In the genomic region with DNA sequence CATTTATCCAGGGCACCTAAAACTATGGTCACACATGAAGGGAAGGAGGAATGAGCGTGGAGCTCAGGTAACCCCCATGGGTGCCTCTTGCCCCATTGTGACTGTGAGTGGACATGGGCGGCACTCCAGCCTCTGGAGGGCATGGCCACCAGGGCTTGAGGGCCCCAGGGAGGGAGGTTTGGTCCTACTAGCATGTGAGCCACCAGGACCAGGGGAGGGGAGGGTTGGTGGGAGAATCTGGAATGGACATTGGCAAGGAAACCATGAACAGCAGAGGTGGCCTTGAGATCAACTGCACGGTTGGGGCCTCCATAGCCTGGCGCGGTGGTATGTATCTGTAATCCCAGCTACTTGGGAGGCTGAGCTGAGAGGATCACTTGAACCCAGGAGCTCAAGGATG, we compare ENCODE assay signal across 19 cellular contexts.
DNase-seq lines count a peak whose midpoint lies in the region; ATAC-seq and TF ChIP-seq lines count a peak whose summit lies in the region.
"Had no signal": no experiment of that assay in that cellular context is flagged by ENCODE, and none has a peak within 500 bp of the region (broad histone marks: within the 10 kb centered on the region; RNA-seq: fewer than 3 reads in every experiment).

No MANE protein-coding gene starts in this region.

- H3K27ac ChIP-seq in esophagus muscularis mucosa (replicated peaks in 1 of 4) = no peak overlapping the region
- H3K27ac ChIP-seq: 22Rv1; A549; BLaER1 treated with 17β-estradiol and CSF1 and Interleukin-3, amounts not matched to agents 10 nM and 100 nM; C4-2B had no signal

- H3K4me3 ChIP-seq in H7 (ENCODE audit: insufficient read depth, low read depth, low read length) = no peak overlapping the region
- no peak overlapping the region for H3K4me3 ChIP-seq in esophagus muscularis mucosa
- H3K4me3 ChIP-seq: A549; BLaER1 treated with 17β-estradiol and CSF1 and Interleukin-3, amounts not matched to agents 10 nM and 100 nM had no signal

- no peaks in the 10 kb centered on the region for H3K27me3 Mint-ChIP-seq in osteocyte (ENCODE audit: unreplicated experiment)
- peaks cover 0 to 25% (median 7%) of the 10 kb centered on the region in 5 donors for H3K27me3 Mint-ChIP-seq in naive thymus-derived CD8-positive, alpha-beta T cell
- no peaks in the 10 kb centered on the region for H3K27me3 Mint-ChIP-seq in activated CD4-positive, alpha-beta T cell treated with anti-CD3 and anti-CD28 coated beads for 36 hours

- peaks cover 15% of the 10 kb centered on the region for H3K9me3 Mint-ChIP-seq in osteocyte (ENCODE audit: unreplicated experiment)
- peaks cover 0 to 5% (median 0%) of the 10 kb centered on the region in 9 donors for H3K9me3 Mint-ChIP-seq in naive thymus-derived CD8-positive, alpha-beta T cell
- H3K9me3 Mint-ChIP-seq in activated CD4-positive, alpha-beta T cell treated with anti-CD3 and anti-CD28 coated beads for 36 hours (ENCODE audit: low read depth) = no peaks in the 10 kb centered on the region
- H3K9me3 Mint-ChIP-seq: CD4-positive, alpha-beta T cell; CD8-positive, alpha-beta T cell had no signal

- H3K9me3 ChIP-seq in esophagus muscularis mucosa = no peaks in the 10 kb centered on the region
- H3K9me3 ChIP-seq: A549, Caco-2 had no signal

- CTCF ChIA-PET in activated CD4-positive, alpha-beta T cell treated with anti-CD3 and anti-CD28 coated beads for 36 hours (lab: Charles Lee) = no interaction called here

- intact Hi-C loops in esophagus muscularis mucosa (cut with DNase I) = no loop called here
- intact Hi-C loops in activated CD4-positive, alpha-beta T cell treated with anti-CD3 and anti-CD28 coated beads for 36 hours (cut with DNase I, micrococcal nuclease) = loop anchor here in 1 of 2 experiments (10.0 kb wide), 1 partner anchor 154 kb away; no protein-coding TSS in a partner anchor

- H3K36me3 Mint-ChIP-seq in osteocyte (ENCODE audit: unreplicated experiment) = no peaks in the 10 kb centered on the region
- no peaks in the 10 kb centered on the region for H3K36me3 Mint-ChIP-seq in naive thymus-derived CD8-positive, alpha-beta T cell
- H3K36me3 Mint-ChIP-seq in activated CD4-positive, alpha-beta T cell treated with anti-CD3 and anti-CD28 coated beads for 36 hours (ENCODE audit: low read depth) = no peaks in the 10 kb centered on the region
- H3K36me3 Mint-ChIP-seq: CD8-positive, alpha-beta T cell had no signal

- POLR2A ChIA-PET in naive thymus-derived CD8-positive, alpha-beta T cell (lab: Charles Lee) = no interaction called here
- POLR2A ChIA-PET in activated CD4-positive, alpha-beta T cell treated with anti-CD3 and anti-CD28 coated beads for 36 hours (lab: Charles Lee) = no interaction called here

- WGBS in esophagus muscularis mucosa = 100% methylated on average over 5 of the region's 5 CpGs

- TF ChIP-seq POLR2A in esophagus muscularis mucosa (IDR thresholded peaks at IDR 0.05; ENCODE audit: low read depth) = no peak

- peaks cover 3% of the 10 kb centered on the region; the same call in 1 of the 2 replicates for H3K27me3 ChIP-seq in H7 (ENCODE audit: control insufficient read depth, insufficient read depth, low read length)
- peaks cover 0 to 52% (median 0%) of the 10 kb centered on the region in 4 donors for H3K27me3 ChIP-seq in esophagus muscularis mucosa
- H3K27me3 ChIP-seq: BLaER1 treated with 17β-estradiol and CSF1 and Interleukin-3, amounts not matched to agents 10 nM and 100 nM had no signal

- TF ChIP-seq EP300 in esophagus muscularis mucosa (IDR thresholded peaks at IDR 0.05) = no peak

- no peak overlapping the region for H3K4me3 Mint-ChIP-seq in osteocyte (ENCODE audit: unreplicated experiment)
- no peak overlapping the region for H3K4me3 Mint-ChIP-seq in naive thymus-derived CD8-positive, alpha-beta T cell
- no peak overlapping the region for H3K4me3 Mint-ChIP-seq in activated CD4-positive, alpha-beta T cell treated with anti-CD3 and anti-CD28 coated beads for 36 hours
- H3K4me3 Mint-ChIP-seq: B cell; CD4-positive, alpha-beta T cell; CD8-positive, alpha-beta T cell had no signal

- H3K36me3 ChIP-seq in H7 (replicated peaks; ENCODE audit: control insufficient read depth, insufficient read depth, low read length) (no peaks in the 10 kb centered on the region), esophagus muscularis mucosa (no peaks in the 10 kb centered on the region)
- H3K36me3 ChIP-seq: BLaER1 treated with 17β-estradiol and CSF1 and Interleukin-3, amounts not matched to agents 10 nM and 100 nM had no signal

- no peak for TF ChIP-seq CTCF in esophagus muscularis mucosa (IDR thresholded peaks at IDR 0.05)
- no peak for TF ChIP-seq CTCF in osteocyte (IDR thresholded peaks at IDR 0.05)

- no peak overlapping the region for H3K27ac Mint-ChIP-seq in osteocyte (ENCODE audit: unreplicated experiment)
- no peak overlapping the region for H3K27ac Mint-ChIP-seq in naive thymus-derived CD8-positive, alpha-beta T cell
- no peak overlapping the region for H3K27ac Mint-ChIP-seq in activated CD4-positive, alpha-beta T cell treated with anti-CD3 and anti-CD28 coated beads for 36 hours
- H3K27ac Mint-ChIP-seq: B cell; CD4-positive, alpha-beta T cell; CD8-positive, alpha-beta T cell had no signal

- H3K4me1 ChIP-seq in esophagus muscularis mucosa = no peaks in the 10 kb centered on the region
- H3K4me1 ChIP-seq: A549, Caco-2 had no signal

- no peak for ATAC-seq in naive thymus-derived CD8-positive, alpha-beta T cell
- ATAC-seq in activated CD4-positive, alpha-beta T cell treated with anti-CD3 and anti-CD28 coated beads for 36 hours = no peak
- ATAC-seq: A549; CD8-positive, alpha-beta T cell had no signal

- H3K4me1 Mint-ChIP-seq in osteocyte (ENCODE audit: unreplicated experiment) = no peaks in the 10 kb centered on the region
- peaks cover 0 to 2% (median 0%) of the 10 kb centered on the region in 4 donors for H3K4me1 Mint-ChIP-seq in naive thymus-derived CD8-positive, alpha-beta T cell
- H3K4me1 Mint-ChIP-seq in activated CD4-positive, alpha-beta T cell treated with anti-CD3 and anti-CD28 coated beads for 36 hours = no peaks in the 10 kb centered on the region
- H3K4me1 Mint-ChIP-seq: B cell had no signal

- DNase-seq in H7 = peak; percentile 1
- DNase-seq in esophagus muscularis mucosa (ENCODE audit: extremely low spot score) = peak; percentile 80
- peak; percentile 44 for DNase-seq in islet precursor cell
- DNase-seq in osteocyte (ENCODE audit: extremely low spot score, unreplicated experiment) = peak; percentile 60
- no peak for DNase-seq in naive thymus-derived CD8-positive, alpha-beta T cell
- no peak for DNase-seq in activated CD4-positive, alpha-beta T cell treated with anti-CD3 and anti-CD28 coated beads for 36 hours
- DNase-seq in NCI-H446 (lab: John Stamatoyannopoulos, UW) = no peak
- DNase-seq: AML-193; Caco-2; Calu3; CD4-positive, alpha-beta T cell; CD8-positive, alpha-beta T cell; DMS79 treated with DMSO at 0.1 percent for 48 hours; GF-D8 had no signal

Comparison
In these comparisons a context has a peak if more than half of its experiments do, and no peak if none do; other contexts are left out.
1. DNase-seq: peak in H7 (single experiment), esophagus muscularis mucosa (single experiment), islet precursor cell (single experiment) and osteocyte (single experiment); none in naive thymus-derived CD8-positive, alpha-beta T cell (0 of 10), activated CD4-positive, alpha-beta T cell treated with anti-CD3 and anti-CD28 coated beads for 36 hours (single experiment) and NCI-H446 (0 of 2).